Comparison of ENCODE assay signal across 30 cellular contexts in the genomic region with DNA sequence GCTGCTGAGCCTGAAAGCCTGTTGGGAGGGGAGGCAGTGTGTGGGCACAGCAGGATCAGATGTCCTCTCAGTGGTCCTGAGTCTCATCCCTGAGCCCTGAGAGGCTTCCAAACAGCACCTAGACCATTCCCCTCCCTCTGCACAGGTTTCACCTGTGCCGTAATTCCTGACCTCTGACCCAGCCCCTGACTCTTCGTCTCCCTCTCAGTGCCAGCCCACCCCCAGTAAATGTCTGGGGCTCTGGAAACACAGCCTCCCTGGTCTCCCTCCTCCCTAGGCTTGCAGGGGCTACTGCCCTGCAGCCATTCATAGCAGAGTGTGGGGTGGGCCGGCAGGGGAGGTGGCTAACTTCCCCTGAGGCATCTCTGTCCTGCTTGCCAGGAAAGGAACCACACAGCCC.
"Had no signal": no experiment of that assay in that cellular context is flagged by ENCODE, and none has a peak within 500 bp of the region (broad histone marks: within the 10 kb centered on the region; RNA-seq: fewer than 3 reads in every experiment).

No MANE protein-coding gene starts in this region.

- H3K9me3 ChIP-seq: Peyer's patch had no signal

- H3K36me3 ChIP-seq: Peyer's patch, WERI-Rb-1 had no signal

- H3K27ac ChIP-seq: Peyer's patch, WERI-Rb-1 had no signal

- H3K4me3 ChIP-seq: Peyer's patch had no signal

- ATAC-seq: activated CD8-positive, alpha-beta T cell treated with anti-CD3 and anti-CD28 coated beads for 36 hours; activated naive CD8-positive, alpha-beta T cell treated with anti-CD3 and anti-CD28 coated beads, Interleukin-2, amount 50 U/mL, for 24 hours; activated T-cell treated with anti-CD3 and anti-CD28 coated beads, Interleukin-2, amount 50 U/mL, for 72 hours; activated T-helper 17 cell treated with anti-CD3 and anti-CD28 coated beads, Interleukin-2, amount 50 U/mL, for 72 hours; PC-3; Right ventricle myocardium inferior had no signal

- H3K4me1 ChIP-seq: Peyer's patch had no signal

- H3K27me3 ChIP-seq: Peyer's patch had no signal

- DNase-seq: activated CD4-positive, alpha-beta T cell treated with anti-CD3 and anti-CD28 coated beads, Interleukin-2, amount 10 ng/mL, durations not matched to agents 24 days and 14 days; activated CD4-positive, alpha-beta T cell treated with anti-CD3 and anti-CD28 coated beads, Interleukin-2, amount 50 U/mL, for 4 hours; activated CD4-positive, CD25-positive, alpha-beta regulatory T cell; activated CD8-positive, alpha-beta T cell treated with anti-CD3 and anti-CD28 coated beads for 36 hours; activated gamma-delta T cell treated with Interleukin-2 at 50 U/mL for 16 hours; activated naive CD4-positive, alpha-beta T cell treated with anti-CD3 and anti-CD28 coated beads for 36 hours; activated naive CD8-positive, alpha-beta T cell treated with anti-CD3 and anti-CD28 coated beads, Interleukin-2, amount 50 U/mL, for 24 hours; activated T-cell treated with anti-CD3 and anti-CD28 coated beads, Interleukin-2, amount 50 U/mL, for 1 hour; activated T-cell treated with anti-CD3 and anti-CD28 coated beads, Interleukin-2, amount 50 U/mL, for 72 hours; anterior cingulate cortex; central memory CD4-positive, alpha-beta T cell; Karpas-422; KBM-7; NCI-H1105; NCI-H1417 treated with DMSO at 0.1 percent for 48 hours; NCI-H187 treated with DMSO at 0.1 percent for 48 hours; NCI-H2081; NCI-H2171; NCI-H510A; NCI-H526; NCI-H748 treated with DMSO at 0.1 percent for 48 hours; NK-92 treated with Interleukin-12 subunit alpha and Interleukin-12 subunit beta, amount 100 ng/mL, for 24 hours; PC-3; Peyer's patch; RPMI8226; SIG-M5; T1000; WERI-Rb-1 had no signal
